ENCODE assay signal across 16 cellular contexts in the genomic region with DNA sequence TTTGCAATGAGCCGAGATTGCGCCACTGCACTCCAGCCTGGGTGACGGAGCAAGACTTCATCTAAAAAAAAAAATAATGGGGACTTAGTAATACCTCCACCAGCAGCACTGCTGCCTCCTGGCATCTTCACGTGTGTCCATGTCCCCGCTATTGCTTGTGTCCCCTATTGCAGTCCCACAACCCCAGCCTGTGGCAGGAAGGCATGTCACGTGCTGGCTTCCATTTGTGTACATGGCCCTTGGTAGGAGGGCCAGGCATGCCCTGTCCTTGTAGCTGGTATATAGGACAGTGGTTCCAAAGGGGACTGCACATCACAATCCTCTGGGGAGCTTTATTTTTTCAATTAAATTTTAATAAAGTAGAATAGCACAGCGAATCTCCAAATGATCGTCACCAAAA. TPM values are rescaled to one million over a fixed set of nuclear protein-coding genes. Genes with fewer than 3 reads are reported as not detected.
DNase-seq lines count a peak whose midpoint lies in the region; ATAC-seq and TF ChIP-seq lines count a peak whose summit lies in the region.
"Had no signal": no experiment of that assay in that cellular context is flagged by ENCODE, and none has a peak within 500 bp of the region (broad histone marks: within the 10 kb centered on the region; RNA-seq: fewer than 3 reads in every experiment).

No MANE protein-coding gene starts in this region.

- H3K36me3 Mint-ChIP-seq in activated naive CD4-positive, alpha-beta T cell treated with anti-CD3 and anti-CD28 coated beads, Interleukin-2, amount 50 U/mL, for 24 hours, result peaks cover 20% of the 10 kb centered on the region
- peaks cover 28% of the 10 kb centered on the region for H3K36me3 Mint-ChIP-seq in activated naive CD4-positive, alpha-beta T cell treated with anti-CD3 and anti-CD28 coated beads for 36 hours (ENCODE audit: low read depth)
- peaks cover 91% of the 10 kb centered on the region for H3K36me3 Mint-ChIP-seq in activated T-helper 17 cell treated with anti-CD3 and anti-CD28 coated beads, Interleukin-2, amount 50 U/mL, for 72 hours (ENCODE audit: low read depth)

- H3K79me2 ChIP-seq in osteoblast (ENCODE audit: insufficient read depth, low read length), result peaks cover 53% of the 10 kb centered on the region

- no peak for ATAC-seq in activated T-helper 17 cell treated with anti-CD3 and anti-CD28 coated beads, Interleukin-2, amount 50 U/mL, for 72 hours (replicated peaks)
- ATAC-seq in upper lobe of right lung, result no peak

- no peak for DNase-seq in activated naive CD4-positive, alpha-beta T cell treated with anti-CD3 and anti-CD28 coated beads for 36 hours
- DNase-seq in osteoblast (ENCODE audit: insufficient read length, low spot score, missing footprints) (peak; percentile 27), medulla oblongata (ENCODE audit: extremely low spot score) (no peak), upper lobe of right lung (no peak), DMS153 (lab: John Stamatoyannopoulos, UW) (no peak)
- DNase-seq: ACHN; AML-193; Caco-2; CD4-positive, alpha-beta T cell; DMS79; GDM1; GM23248 had no signal

- H3K4me1 ChIP-seq in osteoblast (ENCODE audit: insufficient read depth, low read length), result no peaks in the 10 kb centered on the region
- H3K4me1 ChIP-seq in upper lobe of right lung, result peaks cover 8% of the 10 kb centered on the region
- H3K4me1 ChIP-seq: Caco-2 had no signal

- no peak overlapping the region for H3K4me3 ChIP-seq in osteoblast (ENCODE audit: insufficient read depth, low read length)
- H3K4me3 ChIP-seq in upper lobe of right lung, result no peak overlapping the region
- H3K4me3 ChIP-seq: GM23248, HAP-1 had no signal

- peak overlapping the region; percentile 61 for H3K27ac Mint-ChIP-seq in activated naive CD4-positive, alpha-beta T cell treated with anti-CD3 and anti-CD28 coated beads, Interleukin-2, amount 50 U/mL, for 24 hours
- no peak overlapping the region for H3K27ac Mint-ChIP-seq in activated naive CD4-positive, alpha-beta T cell treated with anti-CD3 and anti-CD28 coated beads for 36 hours
- H3K27ac Mint-ChIP-seq in activated T-helper 17 cell treated with anti-CD3 and anti-CD28 coated beads, Interleukin-2, amount 50 U/mL, for 72 hours, result peak overlapping the region; percentile 9
- H3K27ac Mint-ChIP-seq: CD4-positive, alpha-beta T cell had no signal

- no peaks in the 10 kb centered on the region for H3K9me3 ChIP-seq in osteoblast (ENCODE audit: low read depth, low read length)
- no peaks in the 10 kb centered on the region for H3K9me3 ChIP-seq in upper lobe of right lung
- H3K9me3 ChIP-seq: Caco-2, HAP-1 had no signal

- no peak overlapping the region for H3K4me3 Mint-ChIP-seq in activated naive CD4-positive, alpha-beta T cell treated with anti-CD3 and anti-CD28 coated beads, Interleukin-2, amount 50 U/mL, for 24 hours
- no peak overlapping the region for H3K4me3 Mint-ChIP-seq in activated naive CD4-positive, alpha-beta T cell treated with anti-CD3 and anti-CD28 coated beads for 36 hours
- H3K4me3 Mint-ChIP-seq in activated T-helper 17 cell treated with anti-CD3 and anti-CD28 coated beads, Interleukin-2, amount 50 U/mL, for 72 hours, result no peak overlapping the region
- H3K4me3 Mint-ChIP-seq: CD4-positive, alpha-beta T cell had no signal

- no peak overlapping the region for H2AFZ ChIP-seq in osteoblast (ENCODE audit: low read length)
- H2AFZ ChIP-seq: GM23248 had no signal

- peaks cover 28% of the 10 kb centered on the region for H3K4me1 Mint-ChIP-seq in activated naive CD4-positive, alpha-beta T cell treated with anti-CD3 and anti-CD28 coated beads, Interleukin-2, amount 50 U/mL, for 24 hours
- H3K4me1 Mint-ChIP-seq in activated naive CD4-positive, alpha-beta T cell treated with anti-CD3 and anti-CD28 coated beads for 36 hours (ENCODE audit: low read depth), result peaks cover 26% of the 10 kb centered on the region
- H3K4me1 Mint-ChIP-seq in activated T-helper 17 cell treated with anti-CD3 and anti-CD28 coated beads, Interleukin-2, amount 50 U/mL, for 72 hours, result peaks cover 23% of the 10 kb centered on the region

- H3K4me2 ChIP-seq in osteoblast (ENCODE audit: insufficient read depth, low read length), result no peak overlapping the region

- TF ChIP-seq CTCF in osteoblast (IDR thresholded peaks at IDR 0.05; ENCODE audit: extremely low read depth, low read depth, low read length), result no peak
- no peak for TF ChIP-seq CTCF in upper lobe of right lung (IDR thresholded peaks at IDR 0.05)

- H3K27ac ChIP-seq in osteoblast (ENCODE audit: low read depth, low read length) (no peak overlapping the region), upper lobe of right lung (no peak overlapping the region)
- H3K27ac ChIP-seq: C4-2B, GM23248 had no signal

- CTCF ChIA-PET in activated naive CD4-positive, alpha-beta T cell treated with anti-CD3 and anti-CD28 coated beads for 36 hours (lab: Charles Lee), result no interaction called here

- intact Hi-C loops in activated naive CD4-positive, alpha-beta T cell treated with anti-CD3 and anti-CD28 coated beads for 36 hours (cut with micrococcal nuclease), result no loop called here
- intact Hi-C loops in upper lobe of right lung (cut with DNase I), result no loop called here

- H4K20me1 ChIP-seq in osteoblast (ENCODE audit: insufficient read depth, low read length), result peaks cover 4% of the 10 kb centered on the region

- H3K36me3 ChIP-seq in osteoblast (ENCODE audit: insufficient read depth, low read length), result peaks cover 46% of the 10 kb centered on the region
- H3K36me3 ChIP-seq in upper lobe of right lung, result peaks cover 57% of the 10 kb centered on the region

- no peaks in the 10 kb centered on the region for H3K27me3 ChIP-seq in osteoblast (ENCODE audit: insufficient read depth, low read length)
- no peaks in the 10 kb centered on the region for H3K27me3 ChIP-seq in upper lobe of right lung

- H3K9me3 Mint-ChIP-seq in activated naive CD4-positive, alpha-beta T cell treated with anti-CD3 and anti-CD28 coated beads, Interleukin-2, amount 50 U/mL, for 24 hours, result no peaks in the 10 kb centered on the region
- no peaks in the 10 kb centered on the region for H3K9me3 Mint-ChIP-seq in activated naive CD4-positive, alpha-beta T cell treated with anti-CD3 and anti-CD28 coated beads for 36 hours
- no peaks in the 10 kb centered on the region for H3K9me3 Mint-ChIP-seq in activated T-helper 17 cell treated with anti-CD3 and anti-CD28 coated beads, Interleukin-2, amount 50 U/mL, for 72 hours
- H3K9me3 Mint-ChIP-seq: CD4-positive, alpha-beta T cell had no signal

- no peaks in the 10 kb centered on the region for H3K27me3 Mint-ChIP-seq in activated naive CD4-positive, alpha-beta T cell treated with anti-CD3 and anti-CD28 coated beads, Interleukin-2, amount 50 U/mL, for 24 hours
- H3K27me3 Mint-ChIP-seq in activated naive CD4-positive, alpha-beta T cell treated with anti-CD3 and anti-CD28 coated beads for 36 hours (ENCODE audit: low read depth), result no peaks in the 10 kb centered on the region
- no peaks in the 10 kb centered on the region for H3K27me3 Mint-ChIP-seq in activated T-helper 17 cell treated with anti-CD3 and anti-CD28 coated beads, Interleukin-2, amount 50 U/mL, for 72 hours
- H3K27me3 Mint-ChIP-seq: CD4-positive, alpha-beta T cell had no signal

RNA-seq across cellular contexts. Expression of a gene that starts 5.7 kb away (rescaled TPM):
- 1 to 10 TPM; 6.8 to 7.1 TPM for total RNA-seq in activated naive CD4-positive, alpha-beta T cell treated with anti-CD3 and anti-CD28 coated beads for 36 hours
- 10 to 100 TPM; 12.7 to 17.3 TPM for total RNA-seq in activated T-helper 17 cell treated with anti-CD3 and anti-CD28 coated beads, Interleukin-2, amount 50 U/mL, for 72 hours
- total RNA-seq in osteoblast (13.3 and 13.4 TPM in 2 replicates), upper lobe of right lung (18.8 TPM)

RNA-seq across cellular contexts. Expression of a gene that starts 28.3 kb away (rescaled TPM):
- 10 to 100 TPM in 1 of 2 experiments, 1 to 10 TPM in 1; 9.0 to 10.4 TPM for total RNA-seq in activated naive CD4-positive, alpha-beta T cell treated with anti-CD3 and anti-CD28 coated beads for 36 hours
- total RNA-seq in activated T-helper 17 cell treated with anti-CD3 and anti-CD28 coated beads, Interleukin-2, amount 50 U/mL, for 72 hours, result 10 to 100 TPM in 1 of 2 donors, 1 to 10 TPM in 1; 9.3 to 19.5 TPM
- 8.5 and 9.0 TPM in 2 replicates for total RNA-seq in osteoblast
- 10.2 TPM for total RNA-seq in upper lobe of right lung
